16 cellular contexts compared by ENCODE assay signal in the genomic region with DNA sequence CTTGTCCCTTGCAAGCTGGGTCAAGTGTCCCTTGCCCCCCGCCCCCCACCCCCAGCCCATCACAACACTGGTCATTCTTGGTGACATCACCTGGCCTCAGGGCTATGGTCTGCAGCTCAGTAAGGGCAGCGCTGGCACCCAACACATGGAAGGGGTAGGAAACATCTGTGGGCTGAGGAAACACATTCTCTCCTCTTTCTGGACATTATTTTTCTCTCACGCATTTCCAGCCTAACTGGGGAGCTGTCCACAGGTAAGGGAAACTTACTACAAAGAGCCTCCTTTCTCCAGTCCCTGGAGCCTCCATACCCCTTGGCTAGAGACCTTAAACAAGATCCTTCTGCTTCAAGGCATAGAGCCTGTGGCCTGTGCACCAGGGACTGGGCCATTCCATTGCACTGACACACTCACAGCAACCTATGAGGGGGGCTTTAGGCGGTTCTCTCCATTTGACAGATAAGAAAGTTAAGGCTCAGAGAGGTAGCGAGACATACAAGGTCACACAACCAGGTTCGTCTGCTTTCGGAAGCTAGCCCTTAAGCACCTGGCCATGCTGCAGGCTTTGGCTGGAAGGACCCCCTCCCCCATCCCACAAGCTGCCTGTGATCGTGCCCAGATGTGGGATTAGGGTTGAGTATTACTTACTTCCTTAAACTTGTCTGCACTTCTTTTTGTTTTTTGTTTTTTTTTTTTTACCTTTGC. TPM values are rescaled to one million over a fixed set of nuclear protein-coding genes. Genes with fewer than 3 reads are reported as not detected.
DNase-seq lines count a peak whose midpoint lies in the region; ATAC-seq, FAIRE-seq and TF ChIP-seq lines count a peak whose summit lies in the region.
"Had no signal": no experiment of that assay in that cellular context is flagged by ENCODE, and none has a peak within 500 bp of the region (broad histone marks: within the 10 kb centered on the region; RNA-seq: fewer than 3 reads in every experiment).

No MANE protein-coding gene starts in this region.

- peaks cover 45% of the 10 kb centered on the region for H3K79me2 ChIP-seq in osteoblast (ENCODE audit: insufficient read depth, low read length)

- H3K27ac Mint-ChIP-seq in brain, result peak overlapping the region; percentile 72 to 96 (median 90)
- H3K27ac Mint-ChIP-seq: activated naive CD4-positive, alpha-beta T cell treated with anti-CD3 and anti-CD28 coated beads, Interleukin-2, amount 50 U/mL, for 24 hours; dendritic cell treated with granulocyte-macrophage colony-stimulating factor and Interleukin-4, amounts not matched to agents 40 ng/mL and 50 ng/mL, for 4 days had no signal

- H3K36me3 Mint-ChIP-seq in brain, result no peaks in the 10 kb centered on the region
- H3K36me3 Mint-ChIP-seq: activated naive CD4-positive, alpha-beta T cell treated with anti-CD3 and anti-CD28 coated beads, Interleukin-2, amount 50 U/mL, for 24 hours; naive thymus-derived CD8-positive, alpha-beta T cell had no signal

- intact Hi-C loops in left lung (cut with DNase I), result loop anchor here in 1 of 2 donors (5.0 kb wide), 1 partner anchor 52 kb away; no protein-coding TSS in a partner anchor

- peak overlapping the region; percentile 72 to 96 (median 83) for H3K4me2 ChIP-seq in BLaER1 treated with 17β-estradiol and CSF1 and Interleukin-3, amounts not matched to agents 10 nM and 100 nM
- no peak overlapping the region for H3K4me2 ChIP-seq in osteoblast (ENCODE audit: insufficient read depth, low read length)

- no peak overlapping the region for H3K4me3 ChIP-seq in BLaER1 treated with 17β-estradiol and CSF1 and Interleukin-3, amounts not matched to agents 10 nM and 100 nM
- H3K4me3 ChIP-seq in osteoblast (ENCODE audit: insufficient read depth, low read length), result no peak overlapping the region
- no peak overlapping the region for H3K4me3 ChIP-seq in small intestine (ENCODE audit: low read depth in 1 of 2, low read length in 2 of 2)
- no peak overlapping the region for H3K4me3 ChIP-seq in left lung

- TF ChIP-seq CTCF in brain (conservative IDR thresholded peaks at IDR 0.05) (no peak), osteoblast (IDR thresholded peaks at IDR 0.05; ENCODE audit: extremely low read depth, low read depth, low read length) (no peak), left lung (IDR thresholded peaks at IDR 0.05) (no peak)

- H3K9me3 Mint-ChIP-seq in brain, result peaks cover 0 to 6% (median 0%) of the 10 kb centered on the region in 5 experiments
- H3K9me3 Mint-ChIP-seq: activated naive CD4-positive, alpha-beta T cell treated with anti-CD3 and anti-CD28 coated beads, Interleukin-2, amount 50 U/mL, for 24 hours; dendritic cell treated with granulocyte-macrophage colony-stimulating factor and Interleukin-4, amounts not matched to agents 40 ng/mL and 50 ng/mL, for 4 days; naive thymus-derived CD8-positive, alpha-beta T cell had no signal

- peaks cover 96% of the 10 kb centered on the region for H3K4me1 Mint-ChIP-seq in brain

- H3K9ac ChIP-seq in BLaER1 treated with 17β-estradiol and CSF1 and Interleukin-3, amounts not matched to agents 10 nM and 100 nM, result no peak overlapping the region

- ATAC-seq in HG02840 (IDR thresholded peaks at IDR 0.05; ENCODE audit: low FRiP score, unreplicated experiment), result no peak
- ATAC-seq in left lung, result no peak
- ATAC-seq in HG02938 (IDR thresholded peaks at IDR 0.05; ENCODE audit: unreplicated experiment), result no peak

- no peaks in the 10 kb centered on the region; a peak in 1 of 22 replicates for H3K27me3 ChIP-seq in BLaER1 treated with 17β-estradiol and CSF1 and Interleukin-3, amounts not matched to agents 10 nM and 100 nM
- H3K27me3 ChIP-seq in osteoblast (ENCODE audit: insufficient read depth, low read length) (no peaks in the 10 kb centered on the region), small intestine (ENCODE audit: control insufficient read depth in 2 of 2, insufficient read depth in 2 of 2, low read length in 2 of 2) (no peaks in the 10 kb centered on the region), left lung (peaks cover 0 to 16% of the 10 kb centered on the region in 2 donors)

- H3K9me3 ChIP-seq in BLaER1 treated with 17β-estradiol and CSF1 and Interleukin-3, amounts not matched to agents 10 nM and 100 nM (replicated peaks in 1 of 11), result no peaks in the 10 kb centered on the region
- no peaks in the 10 kb centered on the region for H3K9me3 ChIP-seq in osteoblast (ENCODE audit: low read depth, low read length)
- H3K9me3 ChIP-seq in small intestine (ENCODE audit: control insufficient read depth, low read depth), result no peaks in the 10 kb centered on the region
- H3K9me3 ChIP-seq in left lung, result no peaks in the 10 kb centered on the region

- H2AFZ ChIP-seq in osteoblast (ENCODE audit: low read length), result no peak overlapping the region

- in situ Hi-C loops in KBM-7 (cut with MboI; ENCODE audit: low pct_unique_long_range_greater_than_20kb, low sequenced_read_pairs), result no loop called here

- peaks cover 9% of the 10 kb centered on the region for H3K27me3 Mint-ChIP-seq in brain
- H3K27me3 Mint-ChIP-seq: activated naive CD4-positive, alpha-beta T cell treated with anti-CD3 and anti-CD28 coated beads, Interleukin-2, amount 50 U/mL, for 24 hours; naive thymus-derived CD8-positive, alpha-beta T cell had no signal

- peak; percentile 49 for DNase-seq in KBM-7
- DNase-seq in osteoblast (ENCODE audit: insufficient read length, low spot score, missing footprints), result no peak
- DNase-seq in small intestine, result no peak
- no peak for DNase-seq in left lung
- DNase-seq: naive thymus-derived CD8-positive, alpha-beta T cell; NCI-H2107; PC-3; stimulated activated CD4-positive, alpha-beta T cell treated with anti-CD3 and anti-CD28 coated beads, Interleukin-15, amount 100 ng/mL, for 24 hours; T-helper 2 cell had no signal

- H3K4me1 ChIP-seq in BLaER1 treated with 17β-estradiol and CSF1 and Interleukin-3, amounts not matched to agents 10 nM and 100 nM, result peaks cover 48 to 89% (median 80%) of the 10 kb centered on the region in 10 experiments
- H3K4me1 ChIP-seq in osteoblast (ENCODE audit: insufficient read depth, low read length) (peaks cover 41% of the 10 kb centered on the region), small intestine (ENCODE audit: control insufficient read depth in 2 of 2, insufficient read depth in 1 of 2, low read depth in 1 of 2, low read length in 1 of 2) (no peaks in the 10 kb centered on the region), left lung (peaks cover 10 to 17% of the 10 kb centered on the region in 2 donors)

- 0 out of 22 replicates have a peak overlapping the region, but pooled peaks of 1 of the 11 experiments have one; percentile 54 for H3K27ac ChIP-seq in BLaER1 treated with 17β-estradiol and CSF1 and Interleukin-3, amounts not matched to agents 10 nM and 100 nM
- H3K27ac ChIP-seq in osteoblast (ENCODE audit: low read depth, low read length) (peak overlapping the region; percentile 91), small intestine (ENCODE audit: low read depth in 1 of 2, low read length in 1 of 2) (no peak overlapping the region), left lung (no peak overlapping the region)

- FAIRE-seq in small intestine (lab: Jason Lieb, UNC), result no peak
- FAIRE-seq: islet of Langerhans had no signal

- H4K20me1 ChIP-seq in BLaER1 treated with 17β-estradiol and CSF1 and Interleukin-3, amounts not matched to agents 10 nM and 100 nM, result peaks cover 0 to 49% (median 17%) of the 10 kb centered on the region in 11 experiments; a peak in 12 of 22 replicates
- H4K20me1 ChIP-seq in osteoblast (ENCODE audit: insufficient read depth, low read length), result peaks cover 31% of the 10 kb centered on the region

- 65 to 73% (median 73%) methylated on average over 8 of the region's 8 CpGs for WGBS in small intestine, 3 donors

- H3K36me3 ChIP-seq in BLaER1 treated with 17β-estradiol and CSF1 and Interleukin-3, amounts not matched to agents 10 nM and 100 nM, result peaks cover 0 to 4% (median 0%) of the 10 kb centered on the region in 11 experiments; a peak in 2 of 22 replicates
- H3K36me3 ChIP-seq in osteoblast (ENCODE audit: insufficient read depth, low read length) (peaks cover 40% of the 10 kb centered on the region), small intestine (ENCODE audit: control insufficient read depth in 2 of 2, insufficient read depth in 2 of 2, low read length in 2 of 2) (no peaks in the 10 kb centered on the region), left lung (peaks cover 0 to 3% of the 10 kb centered on the region in 2 donors)

- peak overlapping the region in 2 of 5 experiments; percentile 31 to 59 for H3K4me3 Mint-ChIP-seq in brain
- H3K4me3 Mint-ChIP-seq: activated naive CD4-positive, alpha-beta T cell treated with anti-CD3 and anti-CD28 coated beads, Interleukin-2, amount 50 U/mL, for 24 hours; dendritic cell treated with granulocyte-macrophage colony-stimulating factor and Interleukin-4, amounts not matched to agents 40 ng/mL and 50 ng/mL, for 4 days; naive thymus-derived CD8-positive, alpha-beta T cell had no signal

RNA-seq across cellular contexts. Expression of a gene that starts 40.7 kb away (rescaled TPM):
- polyA plus RNA-seq in brain (ENCODE audit: insufficient read depth, low read depth, low replicate concordance), result 79.7 TPM
- 186 and 210 TPM in 2 replicates for total RNA-seq in osteoblast
- 10 to 100 TPM in 2 of 3 donors, 1 to 10 TPM in 1; 3.8 to 21.9 (median 14.6) TPM for polyA plus RNA-seq in small intestine
- total RNA-seq in left lung, result 10 to 100 TPM; 24.5 to 29.6 TPM
